Comparison of ENCODE assay signal across 11 cellular contexts in genomic region chr17:2262146-2262587, GRCh38. TPM values are rescaled to one million over a fixed set of nuclear protein-coding genes. Genes with fewer than 3 reads are reported as not detected.
DNase-seq lines count a peak whose midpoint lies in the region; ATAC-seq, FAIRE-seq and TF ChIP-seq lines count a peak whose summit lies in the region.
"Had no signal": no experiment of that assay in that cellular context is flagged by ENCODE, and none has a peak within 500 bp of the region (broad histone marks: within the 10 kb centered on the region; RNA-seq: fewer than 3 reads in every experiment).

No MANE protein-coding gene starts in this region.

- ATAC-seq in DND-41 (ENCODE audit: insufficient read depth, low read depth) (no peak), pancreas (peak in 3 of 4 donors; percentile 15 to 42 (median 35)), HG03095 (IDR thresholded peaks at IDR 0.05; ENCODE audit: unreplicated experiment) (no peak), HG03354 (IDR thresholded peaks at IDR 0.05; ENCODE audit: poor library complexity, severe bottlenecking, unreplicated experiment) (no peak)

- intact Hi-C loops in endothelial cell of umbilical vein (cut with micrococcal nuclease): no loop called here
- intact Hi-C loops in pancreas (cut with DNase I): no loop called here

- H3K79me2 ChIP-seq in DND-41 (ENCODE audit: insufficient read depth, low read length) (peaks cover 54% of the 10 kb centered on the region), endothelial cell of umbilical vein (ENCODE audit: control insufficient read depth, insufficient read depth, low read length) (peaks cover 2% of the 10 kb centered on the region)

- no peaks in the 10 kb centered on the region for H3K27me3 ChIP-seq in DND-41 (ENCODE audit: insufficient read depth, low read length, poor library complexity)
- no peaks in the 10 kb centered on the region for H3K27me3 ChIP-seq in endothelial cell of umbilical vein (ENCODE audit: control insufficient read depth in 2 of 2, insufficient read depth in 2 of 2, low read length in 2 of 2)
- no peaks in the 10 kb centered on the region for H3K27me3 ChIP-seq in pancreas

- H2AFZ ChIP-seq in DND-41 (ENCODE audit: low read depth, low read length) (no peak overlapping the region), endothelial cell of umbilical vein (ENCODE audit: low read depth, low read length) (no peak overlapping the region)

- no peak overlapping the region for H3K9ac ChIP-seq in DND-41 (ENCODE audit: low read depth, low read length)
- H3K9ac ChIP-seq in endothelial cell of umbilical vein (replicated peaks; ENCODE audit: extremely low read depth, insufficient read depth, low read length): no peak overlapping the region

- peak; percentile 48 for FAIRE-seq in endothelial cell of umbilical vein (lab: Jason Lieb, UNC)
- no peak for FAIRE-seq in pancreas (lab: Jason Lieb, UNC)
- FAIRE-seq: H1 had no signal

- no TSS peak for BruUV-seq in endothelial cell of umbilical vein (replicated peaks; lab: Mats Ljungman, UMichigan)

- no peak for DNase-seq in DND-41
- peak; percentile 9 for DNase-seq in NCI-H446 treated with DMSO at 0.1 percent for 48 hours (lab: John Stamatoyannopoulos, UW)
- DNase-seq in endothelial cell of umbilical vein (ENCODE audit: low read depth, low spot score): no peak
- no peak for DNase-seq in pancreas
- no peak for DNase-seq in OCI-M2 (lab: John Stamatoyannopoulos, UW; ENCODE audit: unreplicated experiment)
- DNase-seq in cerebellum (ENCODE audit: low spot score): no peak
- DNase-seq: activated B cell treated with CpG ODN at 0.5 μM for 24 hours, NCI-H82 had no signal

- no peaks in the 10 kb centered on the region for H4K20me1 ChIP-seq in DND-41 (ENCODE audit: insufficient read depth, low read length)
- H4K20me1 ChIP-seq in endothelial cell of umbilical vein (replicated peaks; ENCODE audit: control insufficient read depth, extremely low read depth, insufficient read depth, low read length): no peaks in the 10 kb centered on the region

- no peak for TF ChIP-seq POLR2A in endothelial cell of umbilical vein (IDR thresholded peaks at IDR 0.05; ENCODE audit: low read depth, low read length)

- POLR2A ChIA-PET in endothelial cell of umbilical vein (lab: Charles Lee): interaction anchor here (0.7 kb wide), 1 partner anchor 106 kb away, joined by 3 read pairs; no protein-coding TSS in a partner anchor

- dilution Hi-C loops in endothelial cell of umbilical vein (cut with MboI; ENCODE audit: extremely low pct_ligation_motif_present, low sequenced_read_pairs): no loop called here

- 75 to 82% methylated on average over 1 of the region's 1 CpG for WGBS in pancreas, 2 donors

- H3K4me3 ChIP-seq in DND-41 (ENCODE audit: low read depth in 1 of 2, low read length in 2 of 2) (no peak overlapping the region), endothelial cell of umbilical vein (replicated peaks in 1 of 3; ENCODE audit: insufficient read depth in 1 of 3, low read depth in 1 of 3, low read length in 3 of 3) (no peak overlapping the region), pancreas (no peak overlapping the region)

- no peak for TF ChIP-seq CTCF in DND-41 (IDR thresholded peaks at IDR 0.05; ENCODE audit: borderline replicate concordance, extremely low read depth, low read length, poor library complexity, severe bottlenecking)
- no peak for TF ChIP-seq CTCF in endothelial cell of umbilical vein (IDR thresholded peaks at IDR 0.05; ENCODE audit: extremely low read depth in 1 of 2, insufficient read depth in 1 of 2, low read depth in 1 of 2, low read length in 2 of 2)
- no peak for TF ChIP-seq CTCF in pancreas (IDR thresholded peaks at IDR 0.05)

- H3K9me3 ChIP-seq in DND-41 (ENCODE audit: insufficient read depth, low read length, severe bottlenecking) (no peaks in the 10 kb centered on the region), endothelial cell of umbilical vein (replicated peaks; ENCODE audit: control insufficient read depth, insufficient read depth, low read length) (no peaks in the 10 kb centered on the region), pancreas (no peaks in the 10 kb centered on the region)

- peaks cover 41% of the 10 kb centered on the region for H3K36me3 ChIP-seq in DND-41 (ENCODE audit: insufficient read depth, low read length)
- H3K36me3 ChIP-seq in endothelial cell of umbilical vein (ENCODE audit: control insufficient read depth in 2 of 2, extremely low read depth in 1 of 2, insufficient read depth in 2 of 2, low read length in 2 of 2): peaks cover 2 to 3% of the 10 kb centered on the region in 2 experiments
- H3K36me3 ChIP-seq in pancreas: peaks cover 0 to 4% (median 4%) of the 10 kb centered on the region in 3 donors

- H3K27ac ChIP-seq in DND-41 (ENCODE audit: low read length) (peak overlapping the region; percentile 5; the same call in 1 of the 2 replicates), endothelial cell of umbilical vein (ENCODE audit: insufficient read depth, low read depth, low read length) (no peak overlapping the region), pancreas (no peak overlapping the region)

- no peak overlapping the region for H3K4me2 ChIP-seq in DND-41 (ENCODE audit: insufficient read depth, low read length)
- H3K4me2 ChIP-seq in endothelial cell of umbilical vein (ENCODE audit: insufficient read depth, low read length): no peak overlapping the region

- H3K4me1 ChIP-seq in DND-41 (ENCODE audit: insufficient read depth, low read length): peaks cover 45% of the 10 kb centered on the region
- H3K4me1 ChIP-seq in endothelial cell of umbilical vein (ENCODE audit: control insufficient read depth, extremely low read depth, insufficient read depth, low read length): no peaks in the 10 kb centered on the region
- no peaks in the 10 kb centered on the region for H3K4me1 ChIP-seq in pancreas

- no peaks in the 10 kb centered on the region for H3K9me1 ChIP-seq in endothelial cell of umbilical vein (replicated peaks; ENCODE audit: control insufficient read depth, extremely low read depth, insufficient read depth, low read length)

- CTCF ChIA-PET in endothelial cell of umbilical vein (lab: Charles Lee): interaction anchor here (1.0 to 1.1 kb wide), 2 partner anchors 13 to 208 kb away, joined by 3 to 4 read pairs; no protein-coding TSS in a partner anchor

TF ChIP-seq in endothelial cell of umbilical vein, 7 proteins besides CTCF, POLR2A, EP300 and RAD21:
- no peak for TF ChIP-seq GATA2 (IDR thresholded peaks at IDR 0.05; ENCODE audit: insufficient read depth, insufficient read length, low read depth, low read length)
- TF ChIP-seq FOS (IDR thresholded peaks at IDR 0.05; ENCODE audit: borderline replicate concordance, insufficient read depth, low read length): no peak
- no peak for TF ChIP-seq POLR2AphosphoS5 (IDR thresholded peaks at IDR 0.05; ENCODE audit: insufficient read depth, low read depth, low read length)
- no peak for TF ChIP-seq MYC (IDR thresholded peaks at IDR 0.05; ENCODE audit: low read depth, low read length)
- no peak for TF ChIP-seq MAX (IDR thresholded peaks at IDR 0.05; ENCODE audit: insufficient read depth, insufficient read length)
- TF ChIP-seq EZH2 (IDR thresholded peaks at IDR 0.05; ENCODE audit: borderline replicate concordance, low read depth, low read length, severe bottlenecking): no peak

RNA-seq across cellular contexts. Expression of gene SMG6, which starts 41.4 kb away (rescaled TPM):
- 42.2 and 43.0 TPM in 2 replicates for total RNA-seq in endothelial cell of umbilical vein
- 39.1 and 40.1 TPM in 2 replicates for polyA plus RNA-seq in endothelial cell of umbilical vein
- polyA plus RNA-seq in endothelial cell of umbilical vein (2011; cell fraction: cytosol; rRNA removed): 27.4 and 28.6 TPM in 2 replicates
- polyA plus RNA-seq in endothelial cell of umbilical vein (2011; cell fraction: nucleus; rRNA removed): 36.6 and 53.1 TPM in 2 replicates
- 31.8 and 35.6 TPM in 2 replicates for polyA plus RNA-seq in endothelial cell of umbilical vein (2012)
- polyA minus RNA-seq in endothelial cell of umbilical vein: 72.0 and 79.0 TPM in 2 replicates
- 6.5 TPM for polyA minus RNA-seq in endothelial cell of umbilical vein (2011; cell fraction: cytosol; rRNA and poly(A)+ RNA removed)
- 43.8 and 68.7 TPM in 2 replicates for polyA minus RNA-seq in endothelial cell of umbilical vein (2011; cell fraction: nucleus; rRNA and poly(A)+ RNA removed)
- total RNA-seq in pancreas: 10 to 100 TPM in 4 of 6 donors, 1 to 10 TPM in 2; 8.4 to 17.0 (median 10.8) TPM
- 10 to 100 TPM; 16.3 to 19.8 TPM for polyA plus RNA-seq in pancreas
- total RNA-seq in cerebellum: 22.3 TPM

RNA-seq across cellular contexts. Expression of gene SRR, which starts 41.6 kb away (rescaled TPM):
- total RNA-seq in endothelial cell of umbilical vein (19.4 and 20.1 TPM in 2 replicates), pancreas (1 to 10 TPM; 5.1 to 9.9 (median 5.3) TPM), cerebellum (21.5 TPM)
- polyA plus RNA-seq in endothelial cell of umbilical vein (13.7 and 14.5 TPM in 2 replicates), pancreas (1 to 10 TPM; 2.0 to 3.8 TPM)
- 13.9 and 15.2 TPM in 2 replicates for polyA plus RNA-seq in endothelial cell of umbilical vein (2011; cell fraction: cytosol; rRNA removed)
- polyA plus RNA-seq in endothelial cell of umbilical vein (2011; cell fraction: nucleus; rRNA removed): 9.1 and 10.9 TPM in 2 replicates
- polyA plus RNA-seq in endothelial cell of umbilical vein (2012): 20.8 and 22.1 TPM in 2 replicates
- 13.9 and 16.8 TPM in 2 replicates for polyA minus RNA-seq in endothelial cell of umbilical vein
- polyA minus RNA-seq in endothelial cell of umbilical vein (2011; cell fraction: cytosol; rRNA and poly(A)+ RNA removed): 3.7 TPM
- 3.6 and 9.3 TPM in 2 replicates for polyA minus RNA-seq in endothelial cell of umbilical vein (2011; cell fraction: nucleus; rRNA and poly(A)+ RNA removed)

Comparison
In these comparisons a context has a peak if more than half of its experiments do, and no peak if none do; other contexts are left out.
1. ATAC-seq: peak in pancreas (3 of 4); none in DND-41 (single experiment), HG03095 (single experiment) and HG03354 (single experiment).